9 cellular contexts compared by ENCODE assay signal in the genomic region with DNA sequence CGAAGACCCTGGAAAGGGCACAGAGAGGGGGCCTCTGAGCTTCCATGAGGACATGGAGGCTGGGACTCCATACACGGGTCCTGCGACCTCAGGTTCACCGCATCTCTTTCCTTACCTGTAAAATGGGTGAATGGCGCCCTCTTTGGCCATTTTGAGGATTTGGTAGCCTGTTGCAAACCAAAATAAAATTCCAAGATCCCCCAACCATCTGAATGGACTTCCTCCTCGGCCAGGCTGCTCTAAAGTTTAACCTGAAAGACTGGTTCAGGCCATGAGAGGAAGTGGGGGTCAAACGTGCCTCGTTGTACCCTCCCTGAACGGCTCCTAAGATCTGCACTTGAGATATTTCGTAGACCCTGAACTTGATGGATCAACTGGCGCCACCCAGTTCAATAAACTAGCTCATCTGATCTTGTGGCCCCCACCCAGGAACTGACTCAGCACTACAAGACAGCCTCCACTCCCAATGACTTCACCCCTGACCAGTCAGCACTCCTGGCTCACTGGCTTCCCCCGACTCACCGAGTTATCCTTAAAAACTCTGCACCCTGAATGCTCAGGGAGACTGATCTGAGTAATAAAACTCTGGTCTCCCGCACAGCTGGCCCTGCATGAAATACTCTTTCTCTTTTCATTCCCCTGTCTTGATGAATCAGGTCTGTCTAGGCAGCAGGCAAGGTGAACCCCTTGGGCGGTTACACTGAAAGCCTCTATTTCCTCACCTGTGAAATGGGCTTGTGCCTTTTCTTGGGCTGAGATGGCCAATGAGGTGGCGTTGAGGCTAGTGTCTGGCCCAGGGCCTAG. TPM values are rescaled to one million over a fixed set of nuclear protein-coding genes. Genes with fewer than 3 reads are reported as not detected.
DNase-seq lines count a peak whose midpoint lies in the region; ATAC-seq and TF ChIP-seq lines count a peak whose summit lies in the region.
"Had no signal": no experiment of that assay in that cellular context is flagged by ENCODE, and none has a peak within 500 bp of the region (broad histone marks: within the 10 kb centered on the region; RNA-seq: fewer than 3 reads in every experiment).

No MANE protein-coding gene starts in this region.

- peaks cover 5% of the 10 kb centered on the region for H3K27me3 ChIP-seq in adipocyte (replicated peaks; ENCODE audit: control insufficient read depth, insufficient read depth, low read length)

- H3K4me1 ChIP-seq in adipocyte (ENCODE audit: control insufficient read depth, insufficient read depth, low read length) = no peaks in the 10 kb centered on the region

- no peak overlapping the region for H3K9ac ChIP-seq in adipocyte (ENCODE audit: low read length)

- H3K9me3 ChIP-seq in adipocyte (ENCODE audit: control insufficient read depth, low read length) = peaks cover 5% of the 10 kb centered on the region

- POLR2A ChIA-PET in HEK293T (lab: Yijun Ruan, JAX) = no interaction called here

- no peaks in the 10 kb centered on the region for H3K36me3 ChIP-seq in adipocyte (ENCODE audit: control insufficient read depth, insufficient read depth, low read length, severe bottlenecking)

- peak; percentile 23 for ATAC-seq in left lobe of liver
- ATAC-seq in GM18873 (IDR thresholded peaks at IDR 0.05; ENCODE audit: low FRiP score, unreplicated experiment) = no peak
- no peak for ATAC-seq in GM19395 (IDR thresholded peaks at IDR 0.05; ENCODE audit: unreplicated experiment)

- no peak overlapping the region for H3K4me3 ChIP-seq in adipocyte (ENCODE audit: low read length)

- CTCF ChIA-PET in HEK293T (lab: Yijun Ruan, JAX) = interaction anchor here (0.6 to 1.4 kb wide), 5 partner anchors 11 to 52 kb away, joined by 3 to 4 read pairs (median 4); no protein-coding TSS in a partner anchor

- DNase-seq in AG20443 (ENCODE audit: low spot score) = peak; percentile 45
- peak; percentile 50 for DNase-seq in HEK293T (ENCODE audit: extremely low spot score)
- peak; percentile 22 for DNase-seq in adipocyte (ENCODE audit: low read depth)
- no peak for DNase-seq in left lobe of liver (ENCODE audit: low spot score)
- no peak for DNase-seq in stimulated activated CD4-positive, alpha-beta T cell treated with anti-CD3 and anti-CD28 coated beads, Interleukin-12 subunit alpha, Interleukin-12 subunit beta, amount 100 ng/mL, for 4 hours
- DNase-seq in globus pallidus (ENCODE audit: low spot score) = no peak

TF ChIP-seq in HEK293T, 16 proteins besides CTCF, POLR2A, EP300 and RAD21:
- no peak for TF ChIP-seq ELF4 (IDR thresholded peaks at IDR 0.05)
- TF ChIP-seq LEF1 (IDR thresholded peaks at IDR 0.05; ENCODE audit: borderline replicate concordance) = no peak
- no peak for TF ChIP-seq TARDBP (IDR thresholded peaks at IDR 0.05)
- no peak for TF ChIP-seq FOXK2 (IDR thresholded peaks at IDR 0.05)

RNA-seq across cellular contexts. Expression of a gene that starts 32.9 kb away (rescaled TPM):
- total RNA-seq in left lobe of liver = not detected
- total RNA-seq: NCI-H460 had no signal

RNA-seq across cellular contexts. Expression of a gene that starts 45.3 kb away (rescaled TPM):
- 0.45 TPM for total RNA-seq in left lobe of liver

Comparison
In these comparisons a context has a peak if more than half of its experiments do, and no peak if none do; other contexts are left out.
1. DNase-seq: peak in AG20443 (single experiment), HEK293T (single experiment) and adipocyte (single experiment); none in left lobe of liver (single experiment), stimulated activated CD4-positive, alpha-beta T cell treated with anti-CD3 and anti-CD28 coated beads, Interleukin-12 subunit alpha, Interleukin-12 subunit beta, amount 100 ng/mL, for 4 hours (single experiment) and globus pallidus (single experiment).